16 cellular contexts compared by ENCODE assay signal in genomic region chr11:66936326-66936725, GRCh38. TPM values are rescaled to one million over a fixed set of nuclear protein-coding genes. Genes with fewer than 3 reads are reported as not detected.
DNase-seq lines count a peak whose midpoint lies in the region; ATAC-seq and TF ChIP-seq lines count a peak whose summit lies in the region.
"Had no signal": no experiment of that assay in that cellular context is flagged by ENCODE, and none has a peak within 500 bp of the region (broad histone marks: within the 10 kb centered on the region; RNA-seq: fewer than 3 reads in every experiment).

No MANE protein-coding gene starts in this region.

- H3K27ac ChIP-seq in upper lobe of right lung: no peak overlapping the region

- no peak for ATAC-seq in upper lobe of right lung
- ATAC-seq in GM19324 (IDR thresholded peaks at IDR 0.05; ENCODE audit: low FRiP score, unreplicated experiment): no peak
- ATAC-seq: activated CD4-positive, CD25-positive, alpha-beta regulatory T cell treated with anti-CD3 and anti-CD28 coated beads, Interleukin-2, amount 50 U/mL, for 24 hours; natural killer cell treated with Interleukin-12 subunit alpha and Interleukin-12 subunit beta and Interleukin-15 and Interleukin-18, amount 100 ng/mL, for 72 hours had no signal

- no peaks in the 10 kb centered on the region for H3K9me3 ChIP-seq in upper lobe of right lung

- H3K27me3 ChIP-seq in upper lobe of right lung: no peaks in the 10 kb centered on the region

- H3K4me1 ChIP-seq in upper lobe of right lung: no peaks in the 10 kb centered on the region

- H3K36me3 ChIP-seq in upper lobe of right lung: no peaks in the 10 kb centered on the region

- no peak overlapping the region for H3K4me3 ChIP-seq in upper lobe of right lung
- H3K4me3 ChIP-seq: lung had no signal

- DNase-seq in Daoy (ENCODE audit: low read depth) (peak; percentile 58), NCI-H226 (peak; percentile 66), dedifferentiated amniotic fluid mesenchymal stem cell (ENCODE audit: extremely low spot score) (peak; percentile 78), non-pigmented ciliary epithelial cell (ENCODE audit: low read depth) (peak; percentile 68), upper lobe of right lung (no peak), NCI-H2171 (lab: John Stamatoyannopoulos, UW) (no peak), activated gamma-delta T cell (lab: John Stamatoyannopoulos, UW) (no peak)
- DNase-seq: activated effector memory CD4-positive, alpha-beta T cell treated with Interleukin-2 at 50 U/mL for 16 hours; aorta; foreskin melanocyte; NCI-H1105 treated with DMSO at 0.1 percent for 48 hours; SHP77 had no signal

- intact Hi-C loops in upper lobe of right lung (cut with DNase I): no loop called here

- TF ChIP-seq CTCF in upper lobe of right lung (IDR thresholded peaks at IDR 0.05): no peak

RNA-seq across cellular contexts. Expression of gene PC, which starts 21.9 kb away (rescaled TPM):
- 15.2 and 28.4 TPM in 2 replicates for total RNA-seq in Daoy (2014; rRNA removed; shearing (Covaris generic))
- total RNA-seq in upper lobe of right lung: 12.7 TPM

RNA-seq across cellular contexts. Expression of gene C11orf86, which starts 38.8 kb away (rescaled TPM):
- total RNA-seq in Daoy (2014; rRNA removed; shearing (Covaris generic)): not detected in 2 replicates
- not detected for total RNA-seq in upper lobe of right lung
- total RNA-seq: aorta; lung; natural killer cell treated with Interleukin-12 subunit alpha and Interleukin-12 subunit beta and Interleukin-15 and Interleukin-18, amount 100 ng/mL, for 72 hours had no signal

Comparison
In these comparisons a context has a peak if more than half of its experiments do, and no peak if none do; other contexts are left out.
1. DNase-seq: peak in Daoy (single experiment), NCI-H226 (single experiment), dedifferentiated amniotic fluid mesenchymal stem cell (single experiment) and non-pigmented ciliary epithelial cell (single experiment); none in upper lobe of right lung (single experiment), NCI-H2171 (single experiment) and activated gamma-delta T cell (single experiment).